ENCODE assay signal across 5 cellular contexts in genomic region chr6:149953390-149953789, GRCh38. TPM values are rescaled to one million over a fixed set of nuclear protein-coding genes. Genes with fewer than 3 reads are reported as not detected.
"Had no signal": no experiment of that assay in that cellular context is flagged by ENCODE, and none has a peak within 500 bp of the region (broad histone marks: within the 10 kb centered on the region; RNA-seq: fewer than 3 reads in every experiment).

No MANE protein-coding gene starts in this region.

RNA-seq across cellular contexts. Expression of gene RAET1G, which starts 30.5 kb away (rescaled TPM):
- total RNA-seq: activated CD4-positive, alpha-beta memory T cell treated with anti-CD3 and anti-CD28 coated beads for 36 hours; activated CD4-positive, alpha-beta T cell treated with anti-CD3 and anti-CD28 coated beads, Interleukin-2, amount 10 ng/mL, durations not matched to agents 7 days and 5 days; activated CD8-positive, alpha-beta memory T cell treated with anti-CD3 and anti-CD28 coated beads for 36 hours; OCI-LY7; T-cell had no signal

RNA-seq across cellular contexts. Expression of gene RAET1E, which starts 55.5 kb away (rescaled TPM):
- total RNA-seq: activated CD4-positive, alpha-beta memory T cell treated with anti-CD3 and anti-CD28 coated beads for 36 hours; activated CD4-positive, alpha-beta T cell treated with anti-CD3 and anti-CD28 coated beads, Interleukin-2, amount 10 ng/mL, durations not matched to agents 7 days and 5 days; activated CD8-positive, alpha-beta memory T cell treated with anti-CD3 and anti-CD28 coated beads for 36 hours; OCI-LY7; T-cell had no signal
